ENCODE assay signal across 8 cellular contexts in the genomic region with DNA sequence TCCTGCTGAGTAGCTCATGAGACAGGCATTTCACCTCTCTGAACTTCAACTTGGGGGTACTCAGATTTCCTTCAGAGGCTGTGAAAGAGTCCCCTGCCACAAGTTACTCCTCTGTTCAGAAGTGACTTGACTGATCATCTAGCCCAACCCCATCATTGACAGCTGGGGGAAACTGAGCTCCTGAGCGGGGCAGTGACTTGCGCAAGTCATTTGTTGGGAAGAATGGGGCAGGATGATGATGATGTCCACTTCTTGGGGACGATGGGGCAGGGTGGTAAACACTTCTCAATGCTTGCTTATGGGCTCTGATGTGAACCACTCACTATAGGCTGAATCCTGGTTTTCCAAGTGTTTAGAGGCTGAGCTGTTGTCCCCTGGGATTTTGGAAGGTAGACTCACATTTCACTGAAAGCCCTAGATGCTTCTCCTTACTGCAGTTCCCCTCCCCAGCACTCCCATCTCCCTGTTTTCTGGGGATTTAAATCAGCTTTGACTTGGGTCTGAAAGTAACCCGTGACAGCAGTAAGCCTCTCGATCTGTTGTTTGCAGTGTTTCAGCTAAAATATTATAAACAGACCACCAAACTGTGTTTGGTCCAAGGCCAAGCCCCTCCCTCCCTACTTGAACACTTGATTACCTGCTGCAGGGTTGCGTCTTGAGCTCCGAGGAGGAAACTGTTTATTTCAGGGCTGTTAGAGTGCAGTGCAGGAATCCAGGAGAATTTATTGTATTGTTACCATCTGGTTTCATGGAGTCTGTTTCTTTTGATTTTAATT. TPM values are rescaled to one million over a fixed set of nuclear protein-coding genes. Genes with fewer than 3 reads are reported as not detected.
A peak's percentile ranks its signal among the peaks of the same experiment; 100 is the strongest.
DNase-seq lines count a peak whose midpoint lies in the region; ATAC-seq and TF ChIP-seq lines count a peak whose summit lies in the region.

No MANE protein-coding gene starts in this region.

- H3K4me1 Mint-ChIP-seq in T-helper 2 cell treated with Interferon-gamma antibody and Interleukin-4, amounts not matched to agents 5 μg/mL and 100 μg/mL, for 36 hours (ENCODE audit: low read depth): peaks cover 87% of the 10 kb centered on the region

- H3K36me3 ChIP-seq in RWPE2 (ENCODE audit: low read depth) (peaks cover 46% of the 10 kb centered on the region), skeletal muscle tissue (ENCODE audit: control insufficient read depth in 3 of 3, insufficient read depth in 3 of 3, low read length in 3 of 3) (peaks cover 10 to 11% (median 10%) of the 10 kb centered on the region in 3 donors)

- H3K4me1 ChIP-seq in RWPE2 (ENCODE audit: insufficient read depth, poor library complexity, severe bottlenecking) (peaks cover 86% of the 10 kb centered on the region), skeletal muscle tissue (ENCODE audit: control insufficient read depth in 3 of 3, insufficient read depth in 3 of 3, low read length in 3 of 3) (peaks cover 79 to 95% (median 92%) of the 10 kb centered on the region in 3 donors)

- no peak for DNase-seq in T-helper 2 cell treated with Interferon-gamma antibody and Interleukin-4, amounts not matched to agents 5 μg/mL and 100 μg/mL, for 36 hours (ENCODE audit: low spot score)
- DNase-seq in T-helper 2 cell (no peak), RWPE2 (ENCODE audit: low spot score) (no peak), epithelial cell of prostate (ENCODE audit: low read depth, low spot score) (no peak), DMS53 (lab: John Stamatoyannopoulos, UW) (no peak), HT-29 (ENCODE audit: low spot score) (no peak)

- no peak for TF ChIP-seq CTCF in RWPE2 (IDR thresholded peaks at IDR 0.05; ENCODE audit: poor library complexity, severe bottlenecking)

- H3K36me3 Mint-ChIP-seq in T-helper 2 cell treated with Interferon-gamma antibody and Interleukin-4, amounts not matched to agents 5 μg/mL and 100 μg/mL, for 36 hours (ENCODE audit: low read depth): peaks cover 60% of the 10 kb centered on the region

- H3K27ac Mint-ChIP-seq in T-helper 2 cell treated with Interferon-gamma antibody and Interleukin-4, amounts not matched to agents 5 μg/mL and 100 μg/mL, for 36 hours: peak overlapping the region; percentile 87

- H3K4me3 ChIP-seq in RWPE2 (ENCODE audit: severe bottlenecking) (no peak overlapping the region), skeletal muscle tissue (ENCODE audit: low read length in 3 of 3) (peak overlapping the region in 1 of 3 donors; percentile 52)

- H3K27me3 Mint-ChIP-seq in T-helper 2 cell treated with Interferon-gamma antibody and Interleukin-4, amounts not matched to agents 5 μg/mL and 100 μg/mL, for 36 hours (ENCODE audit: low read depth): no peaks in the 10 kb centered on the region

- H3K9me3 Mint-ChIP-seq in T-helper 2 cell treated with Interferon-gamma antibody and Interleukin-4, amounts not matched to agents 5 μg/mL and 100 μg/mL, for 36 hours: no peaks in the 10 kb centered on the region

- H3K9me3 ChIP-seq in RWPE2 (ENCODE audit: severe bottlenecking) (no peaks in the 10 kb centered on the region), skeletal muscle tissue (ENCODE audit: control insufficient read depth in 3 of 3, low read length in 3 of 3) (no peaks in the 10 kb centered on the region)

- no peaks in the 10 kb centered on the region for H3K27me3 ChIP-seq in RWPE2 (ENCODE audit: insufficient read depth, poor library complexity, severe bottlenecking)
- H3K27me3 ChIP-seq in skeletal muscle tissue (ENCODE audit: control insufficient read depth in 3 of 3, insufficient read depth in 3 of 3, low read length in 3 of 3): no peaks in the 10 kb centered on the region

- ATAC-seq in RWPE2 (ENCODE audit: low read depth) (no peak), GM21825 (IDR thresholded peaks at IDR 0.05; ENCODE audit: unreplicated experiment) (no peak)

- peak overlapping the region in 1 of 3 donors; percentile 60 for H3K9ac ChIP-seq in skeletal muscle tissue (ENCODE audit: low read depth in 1 of 3, low read length in 3 of 3)

- peak overlapping the region; percentile 85 for H3K4me3 Mint-ChIP-seq in T-helper 2 cell treated with Interferon-gamma antibody and Interleukin-4, amounts not matched to agents 5 μg/mL and 100 μg/mL, for 36 hours

- peak overlapping the region; percentile 49 for H3K27ac ChIP-seq in RWPE2 (ENCODE audit: poor library complexity, severe bottlenecking)
- peak overlapping the region; percentile 23 for H3K27ac ChIP-seq in epithelial cell of prostate
- H3K27ac ChIP-seq in skeletal muscle tissue (ENCODE audit: low read depth, low read length): peak overlapping the region; percentile 49

RNA-seq across cellular contexts. Expression of gene SMAD3, which starts 25.1 kb away (rescaled TPM):
- 17.2 TPM for total RNA-seq in skeletal muscle tissue
- total RNA-seq in HT-29 (2014; rRNA removed; shearing (Covaris generic)): 63.5 and 82.5 TPM in 2 replicates
